1 cellular context compared by ENCODE assay signal in genomic region chr22:50262973-50263617, GRCh38.
TF ChIP-seq lines count a peak whose summit lies in the region.

No MANE protein-coding gene starts in this region.

TF ChIP-seq in GM23338, 12 proteins besides CTCF, POLR2A, EP300 and RAD21:
- TF ChIP-seq JUNB (IDR thresholded peaks at IDR 0.05; ENCODE audit: unreplicated experiment) (no peak), EZH2phosphoT487 (IDR thresholded peaks at IDR 0.05; ENCODE audit: unreplicated experiment) (no peak), REST (IDR thresholded peaks at IDR 0.05; ENCODE audit: unreplicated experiment) (no peak), POLR2AphosphoS5 (IDR thresholded peaks at IDR 0.05; ENCODE audit: low read depth) (no peak), STAT1 (IDR thresholded peaks at IDR 0.05; ENCODE audit: unreplicated experiment) (no peak), NANOG (IDR thresholded peaks at IDR 0.05; ENCODE audit: borderline replicate concordance) (no peak), ZNF114 (CRISPR knock-in tag; IDR thresholded peaks at IDR 0.05) (no peak), CREB1 (CRISPR knock-in tag; IDR thresholded peaks at IDR 0.05; ENCODE audit: low read depth) (no peak), ZNF331 (CRISPR knock-in tag; IDR thresholded peaks at IDR 0.05; ENCODE audit: low read depth) (no peak), ZNF462 (CRISPR knock-in tag; IDR thresholded peaks at IDR 0.05) (no peak), EZH2 (IDR thresholded peaks at IDR 0.05; ENCODE audit: low read depth, unreplicated experiment) (no peak), ETS1 (IDR thresholded peaks at IDR 0.05) (no peak)
